ENCODE assay signal across 2 cellular contexts in genomic region chr2:136323212-136323611, GRCh38.
TF ChIP-seq lines count a peak whose summit lies in the region.

No MANE protein-coding gene starts in this region.

TF ChIP-seq in GM23338, 12 proteins besides CTCF, POLR2A, EP300 and RAD21 (continued from another document):
- TF ChIP-seq ZNF462 (CRISPR knock-in tag; IDR thresholded peaks at IDR 0.05): no peak
- no peak for TF ChIP-seq STAT1 (IDR thresholded peaks at IDR 0.05; ENCODE audit: unreplicated experiment)

TF ChIP-seq in WTC11, 78 proteins besides CTCF, POLR2A, EP300 and RAD21 (continued from another document):
- TF ChIP-seq IRF1 (CRISPR knock-in tag; IDR thresholded peaks at IDR 0.05) (no peak), ELF4 (CRISPR knock-in tag; IDR thresholded peaks at IDR 0.05; ENCODE audit: low read depth) (no peak), PRDM15 (CRISPR knock-in tag; IDR thresholded peaks at IDR 0.05) (no peak), NR3C1 (CRISPR knock-in tag; conservative IDR thresholded peaks at IDR 0.05; ENCODE audit: low read depth) (no peak)
